Comparison of ENCODE assay signal across 23 cellular contexts in genomic region chr6:40342674-40343230, GRCh38.
A peak's percentile ranks its signal among the peaks of the same experiment; 100 is the strongest.
DNase-seq lines count a peak whose midpoint lies in the region; ATAC-seq and TF ChIP-seq lines count a peak whose summit lies in the region.
"Had no signal": no experiment of that assay in that cellular context is flagged by ENCODE, and none has a peak within 500 bp of the region (broad histone marks: within the 10 kb centered on the region; RNA-seq: fewer than 3 reads in every experiment).

No MANE protein-coding gene starts in this region.

- H3K9me3 Mint-ChIP-seq in H9 = no peaks in the 10 kb centered on the region; a peak in 1 of 5 replicates
- H3K9me3 Mint-ChIP-seq in type B pancreatic cell = no peaks in the 10 kb centered on the region
- H3K9me3 Mint-ChIP-seq: CD4-positive, CD25-positive, alpha-beta regulatory T cell; stimulated activated memory B cell treated with anti-CD40 and anti-IgM and Interleukin-4, amounts not matched to agents 10 μg/mL and 1 μg/mL and 100 μg/mL, for 72 hours; T-helper 1 cell treated with Interleukin-12 subunit alpha and Interleukin-12 subunit beta and Interleukin-4 antibody, amounts not matched to agents 30 μg/mL and 1 μg/mL, for 36 hours had no signal

- H2BK12ac ChIP-seq in H9 (ENCODE audit: insufficient read length, low read depth, low read length) = no peak overlapping the region

- H3K18ac ChIP-seq in H9 (ENCODE audit: insufficient read length, low read depth, low read length) = no peak overlapping the region

- H3T11ph ChIP-seq in H9 (ENCODE audit: low read length) = no peak overlapping the region

- no peak overlapping the region for H4K91ac ChIP-seq in H9 (ENCODE audit: insufficient read length, low read depth, low read length)

- H4K8ac ChIP-seq in H9 (replicated peaks; ENCODE audit: insufficient read length, low read depth, low read length) = no peak overlapping the region

- H3K4me3 ChIP-seq in body of pancreas (no peak overlapping the region), PC-3 (ENCODE audit: low read length) (no peak overlapping the region)
- H3K4me3 ChIP-seq: gastroesophageal sphincter, right lobe of liver, uterus had no signal

- POLR2A ChIA-PET in PC-3 (lab: Charles Lee; ENCODE audit: unreplicated experiment) = no interaction called here

- no peak for TF ChIP-seq POLR2A in body of pancreas (IDR thresholded peaks at IDR 0.05)

- H2BK15ac ChIP-seq in H9 (ENCODE audit: low read depth, low read length) = no peak overlapping the region

- no peak overlapping the region for H3K14ac ChIP-seq in H9 (ENCODE audit: insufficient read depth, low read length)

- H3K27ac Mint-ChIP-seq in H9 (peak overlapping the region in 2 of 3 experiments; percentile 56 to 79; a peak in 3 of 7 replicates), type B pancreatic cell (no peak overlapping the region)
- H3K27ac Mint-ChIP-seq: activated CD4-positive, alpha-beta T cell treated with anti-CD3 and anti-CD28 coated beads for 36 hours; CD4-positive, CD25-positive, alpha-beta regulatory T cell; stimulated activated memory B cell treated with anti-CD40 and anti-IgM and Interleukin-4, amounts not matched to agents 10 μg/mL and 1 μg/mL and 100 μg/mL, for 72 hours; T-helper 1 cell treated with Interleukin-12 subunit alpha and Interleukin-12 subunit beta and Interleukin-4 antibody, amounts not matched to agents 30 μg/mL and 1 μg/mL, for 36 hours had no signal

- DNase-seq in H9 (peak; percentile 18), body of pancreas (peak in 3 of 4 donors; percentile 43 to 68 (median 55)), midbrain (lab: John Stamatoyannopoulos, UW) (peak; percentile 29), type B pancreatic cell (ENCODE audit: extremely low spot score, unreplicated experiment) (peak; percentile 7), SKM-1 treated with dmso at 0.1 percent for 144 hours (lab: John Stamatoyannopoulos, UW; ENCODE audit: unreplicated experiment) (no peak), PC-3 (no peak), GM13977 (ENCODE audit: low spot score) (no peak)
- DNase-seq: activated CD4-positive, alpha-beta T cell treated with anti-CD3 and anti-CD28 coated beads for 36 hours; activated gamma-delta T cell; CD4-positive, CD25-positive, alpha-beta regulatory T cell; EL; HCEC 1CT; KBM-7; MM.1S; NCI-H1417 treated with DMSO at 0.1 percent for 48 hours; NCI-H2081 treated with DMSO at 0.1 percent for 48 hours; right lobe of liver; stimulated activated CD4-positive, alpha-beta T cell treated with anti-CD3 and anti-CD28 coated beads, Interleukin-4, amount 100 ng/mL, for 4 hours; uterus had no signal

- H3K9ac ChIP-seq in H9 (ENCODE audit: extremely low read depth, insufficient read length, low read length) (no peak overlapping the region), PC-3 (ENCODE audit: low read length) (no peak overlapping the region)

- H2AFZ ChIP-seq in H9 (ENCODE audit: low read length) (no peak overlapping the region), PC-3 (ENCODE audit: low read length) (no peak overlapping the region)

- CTCF ChIA-PET in PC-3 (lab: Charles Lee) = no interaction called here

- BruUV-seq in PC-3 (replicated peaks; lab: Mats Ljungman, UMichigan) = no TSS peak

- no peaks in the 10 kb centered on the region for H3K79me1 ChIP-seq in H9 (ENCODE audit: insufficient read depth, low read depth, low read length, poor library complexity, severe bottlenecking)

- H4K20me1 ChIP-seq in H9 (ENCODE audit: control insufficient read depth, insufficient read depth, insufficient read length) (no peaks in the 10 kb centered on the region), PC-3 (ENCODE audit: low read length) (no peaks in the 10 kb centered on the region)

- H3K4me2 ChIP-seq in H9 (ENCODE audit: insufficient read depth, insufficient read length, low read length) = no peak overlapping the region
- H3K4me2 ChIP-seq in PC-3 (ENCODE audit: low read length) = no peak overlapping the region

- H3F3A ChIP-seq in PC-3 (ENCODE audit: low read length, unreplicated experiment) = no peaks in the 10 kb centered on the region

- H2BK120ac ChIP-seq in H9 (ENCODE audit: low read depth, low read length, poor library complexity, severe bottlenecking) = no peak overlapping the region

- H2BK5ac ChIP-seq in H9 (ENCODE audit: insufficient read length, low read length) = no peak overlapping the region

- H3K27me3 ChIP-seq in H9 (ENCODE audit: insufficient read depth, low read length) = no peaks in the 10 kb centered on the region
- H3K27me3 ChIP-seq in body of pancreas = no peaks in the 10 kb centered on the region
- H3K27me3 ChIP-seq in PC-3 (ENCODE audit: low read length) = no peaks in the 10 kb centered on the region; the same call in 1 of the 2 replicates
- H3K27me3 ChIP-seq: right lobe of liver, uterus had no signal

- H3K4me1 Mint-ChIP-seq in H9 (peaks cover 64 to 69% of the 10 kb centered on the region in 2 experiments), type B pancreatic cell (ENCODE audit: unreplicated experiment) (peaks cover 35% of the 10 kb centered on the region)
- H3K4me1 Mint-ChIP-seq: activated CD4-positive, alpha-beta T cell treated with anti-CD3 and anti-CD28 coated beads for 36 hours; CD4-positive, CD25-positive, alpha-beta regulatory T cell; stimulated activated memory B cell treated with anti-CD40 and anti-IgM and Interleukin-4, amounts not matched to agents 10 μg/mL and 1 μg/mL and 100 μg/mL, for 72 hours had no signal

- TF ChIP-seq CTCF in H9 (conservative IDR thresholded peaks at IDR 0.05) (no peak), body of pancreas (IDR thresholded peaks at IDR 0.05) (no peak), type B pancreatic cell (conservative IDR thresholded peaks at IDR 0.05) (no peak), PC-3 (conservative IDR thresholded peaks at IDR 0.05; ENCODE audit: low read depth, low read length) (no peak), GM13977 (IDR thresholded peaks at IDR 0.05; ENCODE audit: extremely low read depth, insufficient read depth, missing control alignments) (no peak)

- H3K36me3 Mint-ChIP-seq in H9 (ENCODE audit: insufficient read depth in 1 of 3, low read depth in 3 of 3) = no peaks in the 10 kb centered on the region
- H3K36me3 Mint-ChIP-seq in type B pancreatic cell = no peaks in the 10 kb centered on the region
- H3K36me3 Mint-ChIP-seq: CD4-positive, CD25-positive, alpha-beta regulatory T cell; stimulated activated memory B cell treated with anti-CD40 and anti-IgM and Interleukin-4, amounts not matched to agents 10 μg/mL and 1 μg/mL and 100 μg/mL, for 72 hours had no signal

- H3K27ac ChIP-seq in H9 (ENCODE audit: insufficient read length, low read depth, low read length) (no peak overlapping the region), body of pancreas (no peak overlapping the region), PC-3 (ENCODE audit: low read length) (no peak overlapping the region)
- H3K27ac ChIP-seq: gastroesophageal sphincter, right lobe of liver, RWPE1, uterus had no signal

- H3K27me3 Mint-ChIP-seq in H9 (ENCODE audit: low read depth) (peaks cover 8% of the 10 kb centered on the region), type B pancreatic cell (peaks cover 16% of the 10 kb centered on the region)
- H3K27me3 Mint-ChIP-seq: activated CD4-positive, alpha-beta T cell treated with anti-CD3 and anti-CD28 coated beads for 36 hours; CD4-positive, CD25-positive, alpha-beta regulatory T cell had no signal

- H3K79me2 ChIP-seq in H9 (ENCODE audit: insufficient read depth, low read length) (no peaks in the 10 kb centered on the region), PC-3 (ENCODE audit: low read length) (no peaks in the 10 kb centered on the region)

- H3K23me2 ChIP-seq in H9 (ENCODE audit: insufficient read length, low read depth, low read length, poor library complexity, severe bottlenecking) = no peaks in the 10 kb centered on the region

- no peak overlapping the region for H3K4ac ChIP-seq in H9 (ENCODE audit: low read depth, low read length)

- WGBS in H9 (ENCODE audit: extremely low coverage, insufficient read length, low lambda C conversion rate) = no CpG with 5 or more reads among the region's 6 CpGs
- 59 to 63% methylated on average over 6 of the region's 6 CpGs for WGBS in body of pancreas, 2 donors

- no peak overlapping the region for H3K4me3 Mint-ChIP-seq in H9
- no peak overlapping the region for H3K4me3 Mint-ChIP-seq in type B pancreatic cell
- H3K4me3 Mint-ChIP-seq: activated CD4-positive, alpha-beta T cell treated with anti-CD3 and anti-CD28 coated beads for 36 hours; CD4-positive, CD25-positive, alpha-beta regulatory T cell; stimulated activated memory B cell treated with anti-CD40 and anti-IgM and Interleukin-4, amounts not matched to agents 10 μg/mL and 1 μg/mL and 100 μg/mL, for 72 hours; T-helper 1 cell treated with Interleukin-12 subunit alpha and Interleukin-12 subunit beta and Interleukin-4 antibody, amounts not matched to agents 30 μg/mL and 1 μg/mL, for 36 hours had no signal

- peaks cover 7% of the 10 kb centered on the region; the same call in 1 of the 2 replicates for H3K4me1 ChIP-seq in H9 (ENCODE audit: insufficient read depth, low read length)
- peaks cover 24% of the 10 kb centered on the region for H3K4me1 ChIP-seq in body of pancreas
- no peaks in the 10 kb centered on the region for H3K4me1 ChIP-seq in PC-3 (ENCODE audit: insufficient read depth, low read length)
- H3K4me1 ChIP-seq: right lobe of liver had no signal

- no peak for ATAC-seq in body of pancreas
- no peak for ATAC-seq in PC-3
- ATAC-seq: activated CD4-positive, alpha-beta T cell treated with anti-CD3 and anti-CD28 coated beads for 36 hours; gastroesophageal sphincter; right lobe of liver; stimulated activated memory B cell treated with anti-CD40 and anti-IgM and Interleukin-4, amounts not matched to agents 10 μg/mL and 1 μg/mL and 100 μg/mL, for 72 hours had no signal

- H2AK5ac ChIP-seq in H9 (ENCODE audit: insufficient read length, low read length) = no peak overlapping the region

- no peak overlapping the region for H3K56ac ChIP-seq in H9 (ENCODE audit: insufficient read length, low read depth, low read length)

- in situ Hi-C loops in GM13977 (cut with MboI; ENCODE audit: low pct_unique_long_range_greater_than_20kb, low sequenced_read_pairs, unreplicated experiment) = no loop called here

- H3K9me3 ChIP-seq in H9 (ENCODE audit: control insufficient read depth, low read depth, low read length) (no peaks in the 10 kb centered on the region), body of pancreas (no peaks in the 10 kb centered on the region), PC-3 (ENCODE audit: low read length) (no peaks in the 10 kb centered on the region)
- H3K9me3 ChIP-seq: gastroesophageal sphincter, right lobe of liver, uterus had no signal

- intact Hi-C loops in body of pancreas (cut with DNase I) (no loop called here), PC-3 (cut with micrococcal nuclease) (no loop called here)

- no peaks in the 10 kb centered on the region for H3K9me2 ChIP-seq in PC-3 (replicated peaks; ENCODE audit: low read length)

- H2BK20ac ChIP-seq in H9 (ENCODE audit: low read depth, low read length, poor library complexity, severe bottlenecking) = no peak overlapping the region

- no peak overlapping the region for H4K5ac ChIP-seq in H9 (ENCODE audit: insufficient read length, low read depth, low read length)

- no peak overlapping the region for H3K23ac ChIP-seq in H9 (ENCODE audit: insufficient read length, low read depth, low read length)

- H3K36me3 ChIP-seq in body of pancreas (replicated peaks in 1 of 2; ENCODE audit: insufficient read depth in 1 of 2, low read depth in 2 of 2) (no peaks in the 10 kb centered on the region), PC-3 (ENCODE audit: low read depth, low read length) (no peaks in the 10 kb centered on the region)
- H3K36me3 ChIP-seq: gastroesophageal sphincter, right lobe of liver, uterus had no signal

Comparison
In these comparisons a context has a peak if more than half of its experiments do, and no peak if none do; other contexts are left out.
1. DNase-seq: peak in H9 (single experiment), body of pancreas (3 of 4), midbrain (single experiment) and type B pancreatic cell (single experiment); none in SKM-1 treated with dmso at 0.1 percent for 144 hours (single experiment), PC-3 (single experiment) and GM13977 (single experiment).